Comparison of ENCODE assay signal across 9 cellular contexts in genomic region chr15:75107905-75108838, GRCh38.
DNase-seq lines count a peak whose midpoint lies in the region; ATAC-seq and TF ChIP-seq lines count a peak whose summit lies in the region.
"Had no signal": no experiment of that assay in that cellular context is flagged by ENCODE, and none has a peak within 500 bp of the region (broad histone marks: within the 10 kb centered on the region; RNA-seq: fewer than 3 reads in every experiment).

No MANE protein-coding gene starts in this region.

- TF ChIP-seq CTCF in GM10248 (IDR thresholded peaks at IDR 0.05; ENCODE audit: control extremely low read depth, extremely low read depth, low read depth, missing control alignments) (no peak), fibroblast of villous mesenchyme (IDR thresholded peaks at IDR 0.05; ENCODE audit: insufficient read depth, low read depth, low read length) (no peak)

- H3K4me3 ChIP-seq in fibroblast of villous mesenchyme (ENCODE audit: low read depth, low read length) = no peak overlapping the region

- POLR2A ChIA-PET in GM10248 (lab: Yijun Ruan, JAX) = interaction anchor here (0.6 to 1.7 kb wide), 4 partner anchors 24 to 93 kb away, joined by 4 to 10 read pairs (median 6); partner anchors contain the start of gene C15orf39

- CTCF ChIA-PET in GM10248 (lab: Yijun Ruan, JAX) = interaction anchor here (1.7 to 5.9 kb wide), 5 partner anchors 10 to 96 kb away, joined by 4 to 52 read pairs (median 8); partner anchors contain the start of gene C15orf39

- peak; percentile 57 for DNase-seq in GM10248 (ENCODE audit: extremely low spot score)
- DNase-seq in NAMALWA (ENCODE audit: low spot score) = peak; percentile 34
- DNase-seq in activated CD8-positive, alpha-beta memory T cell treated with anti-CD3 and anti-CD28 coated beads, Interleukin-2, amount 50 U/mL, for 48 hours = peak; percentile 86
- DNase-seq in fibroblast of villous mesenchyme (ENCODE audit: low read depth) = peak; percentile 81
- DNase-seq in stimulated activated CD4-positive, alpha-beta T cell treated with anti-CD3 and anti-CD28 coated beads, TNF-alpha, amount 100 ng/mL, for 48 hours (ENCODE audit: low read depth in 3 of 3) = peak; percentile 19 to 57 (median 45)
- no peak for DNase-seq in NCI-H2029 treated with DMSO at 0.1 percent for 48 hours (lab: John Stamatoyannopoulos, UW)
- DNase-seq in DMS 273 treated with DMSO at 0.1 percent for 48 hours (lab: John Stamatoyannopoulos, UW) = no peak

- no peak for ATAC-seq in GM18858 (IDR thresholded peaks at IDR 0.05; ENCODE audit: unreplicated experiment)
- ATAC-seq: Panc1 had no signal

Comparison
In these comparisons a context has a peak if more than half of its experiments do, and no peak if none do; other contexts are left out.
1. DNase-seq: peak in GM10248 (single experiment), NAMALWA (single experiment), activated CD8-positive, alpha-beta memory T cell treated with anti-CD3 and anti-CD28 coated beads, Interleukin-2, amount 50 U/mL, for 48 hours (single experiment), fibroblast of villous mesenchyme (single experiment) and stimulated activated CD4-positive, alpha-beta T cell treated with anti-CD3 and anti-CD28 coated beads, TNF-alpha, amount 100 ng/mL, for 48 hours (3 of 3); none in NCI-H2029 treated with DMSO at 0.1 percent for 48 hours (single experiment) and DMS 273 treated with DMSO at 0.1 percent for 48 hours (single experiment).